ENCODE assay signal across 20 cellular contexts in the genomic region with DNA sequence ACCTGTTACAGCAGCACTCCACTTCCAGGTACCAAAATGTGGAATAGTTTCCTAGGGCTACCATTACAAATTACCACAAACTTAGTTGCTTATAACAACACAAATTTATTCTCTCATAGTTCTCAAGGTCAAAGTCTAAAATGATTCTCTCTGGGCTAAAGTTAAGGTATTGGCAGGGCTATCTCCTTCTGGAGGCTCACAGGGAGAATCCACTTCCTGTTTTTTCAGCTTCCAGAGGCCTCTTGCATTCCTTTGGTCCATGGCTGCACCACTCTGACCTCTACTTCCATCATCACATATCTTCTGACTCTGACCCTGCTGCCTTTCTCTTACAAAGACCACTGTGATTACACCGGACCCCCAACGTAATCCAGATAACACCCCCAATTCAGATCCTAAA. TPM values are rescaled to one million over a fixed set of nuclear protein-coding genes. Genes with fewer than 3 reads are reported as not detected.
DNase-seq lines count a peak whose midpoint lies in the region; ATAC-seq, FAIRE-seq and TF ChIP-seq lines count a peak whose summit lies in the region.
"Had no signal": no experiment of that assay in that cellular context is flagged by ENCODE, and none has a peak within 500 bp of the region (broad histone marks: within the 10 kb centered on the region; RNA-seq: fewer than 3 reads in every experiment).

No MANE protein-coding gene starts in this region.

- POLR2A ChIA-PET in OCI-LY7 (lab: Charles Lee), result interaction anchor here (0.9 to 1.3 kb wide), 2 partner anchors 14 to 198 kb away, joined by 3 read pairs; no protein-coding TSS in a partner anchor
- POLR2A ChIA-PET in K562 (lab: Yijun Ruan, JAX), result no interaction called here

- H3K9me3 Mint-ChIP-seq in neural crest cell, result peaks cover 7% of the 10 kb centered on the region
- H3K9me3 Mint-ChIP-seq: CD8-positive, alpha-beta T cell; GM23338 had no signal

- H3K27me3 ChIP-seq in K562 (ENCODE audit: control insufficient read depth in 2 of 2, insufficient read depth in 2 of 2, low read length in 2 of 2), result no peaks in the 10 kb centered on the region
- no peaks in the 10 kb centered on the region for H3K27me3 ChIP-seq in GM23248 (replicated peaks; ENCODE audit: insufficient read depth)
- no peaks in the 10 kb centered on the region for H3K27me3 ChIP-seq in effector memory CD4-positive, alpha-beta T cell (replicated peaks; ENCODE audit: control insufficient read depth, insufficient read depth, low read length, poor library complexity, severe bottlenecking)

- FAIRE-seq in K562 (lab: Jason Lieb, UNC), result no peak
- FAIRE-seq: GM12891 had no signal

- no peaks in the 10 kb centered on the region; the same call in 1 of the 2 replicates for H3K9me3 ChIP-seq in OCI-LY7 (ENCODE audit: low read length)
- H3K9me3 ChIP-seq in K562 (replicated peaks; ENCODE audit: control insufficient read depth, insufficient read depth, low read depth, low read length), result no peaks in the 10 kb centered on the region; the same call in 1 of the 2 replicates
- no peaks in the 10 kb centered on the region for H3K9me3 ChIP-seq in GM23248 (ENCODE audit: low read depth)
- H3K9me3 ChIP-seq in effector memory CD4-positive, alpha-beta T cell (ENCODE audit: control insufficient read depth, low read length), result no peaks in the 10 kb centered on the region
- H3K9me3 ChIP-seq: Caco-2, HAP-1 had no signal

- H3K79me2 ChIP-seq in OCI-LY7 (ENCODE audit: insufficient read depth, low read depth, low read length) (no peaks in the 10 kb centered on the region), K562 (ENCODE audit: control insufficient read depth, insufficient read depth, low read length) (no peaks in the 10 kb centered on the region), GM23248 (ENCODE audit: insufficient read depth) (no peaks in the 10 kb centered on the region)

- no peaks in the 10 kb centered on the region for H3K4me1 ChIP-seq in OCI-LY7 (ENCODE audit: insufficient read depth, low read length, poor library complexity, severe bottlenecking)
- no peaks in the 10 kb centered on the region for H3K4me1 ChIP-seq in K562 (replicated peaks in 1 of 2; ENCODE audit: control insufficient read depth in 2 of 2, insufficient read depth in 2 of 2, low read length in 2 of 2)
- no peaks in the 10 kb centered on the region for H3K4me1 ChIP-seq in GM23248 (ENCODE audit: insufficient read depth)
- H3K4me1 ChIP-seq in effector memory CD4-positive, alpha-beta T cell (ENCODE audit: control insufficient read depth, insufficient read depth, low read length, poor library complexity, severe bottlenecking), result no peaks in the 10 kb centered on the region
- H3K4me1 ChIP-seq: Caco-2, HAP-1 had no signal

- intact Hi-C loops in OCI-LY7 (cut with micrococcal nuclease; ENCODE audit: unreplicated experiment) (no loop called here), K562 (cut with micrococcal nuclease) (no loop called here)

- H3K4me1 Mint-ChIP-seq in neural crest cell, result no peaks in the 10 kb centered on the region

- H4K20me1 ChIP-seq in OCI-LY7 (ENCODE audit: insufficient read depth, low read length), result no peaks in the 10 kb centered on the region
- no peaks in the 10 kb centered on the region for H4K20me1 ChIP-seq in K562 (replicated peaks; ENCODE audit: control insufficient read depth, insufficient read depth, low read length)
- H4K20me1 ChIP-seq in GM23248 (ENCODE audit: insufficient read depth), result no peaks in the 10 kb centered on the region

- BruUV-seq in OCI-LY7 (replicated peaks; lab: Mats Ljungman, UMichigan) (no TSS peak), K562 (replicated peaks; lab: Mats Ljungman, UMichigan) (no TSS peak)

- H3K36me3 ChIP-seq in OCI-LY7 (ENCODE audit: insufficient read depth, low read length) (peaks cover under 1% of the 10 kb centered on the region; the same call in 1 of the 2 replicates), K562 (ENCODE audit: control insufficient read depth, insufficient read depth, low read length) (no peaks in the 10 kb centered on the region), GM23248 (ENCODE audit: low read depth) (no peaks in the 10 kb centered on the region)
- H3K36me3 ChIP-seq in effector memory CD4-positive, alpha-beta T cell (ENCODE audit: control insufficient read depth, insufficient read depth, low read length), result no peaks in the 10 kb centered on the region
- H3K36me3 ChIP-seq: HAP-1 had no signal

- H3K4me3 ChIP-seq in OCI-LY7 (ENCODE audit: low read depth, low read length, poor library complexity, severe bottlenecking) (no peak overlapping the region), K562 (no peak overlapping the region), GM23248 (no peak overlapping the region)
- H3K4me3 ChIP-seq in effector memory CD4-positive, alpha-beta T cell (ENCODE audit: insufficient read depth, low read depth, low read length, poor library complexity, severe bottlenecking), result no peak overlapping the region
- H3K4me3 ChIP-seq: GM23338, HAP-1 had no signal

- in situ Hi-C loops in K562 (cut with MboI) (no loop called here), GM23248 (cut with MboI) (no loop called here)

- TF ChIP-seq CTCF in OCI-LY7 (conservative IDR thresholded peaks at IDR 0.05; ENCODE audit: low read length) (no peak), K562 (IDR thresholded peaks at IDR 0.05 in 2 of 3, conservative IDR thresholded peaks at IDR 0.05 in 1 of 3; ENCODE audit: insufficient read depth in 2 of 3, low read depth in 1 of 3, low read length in 3 of 3) (no peak), neural crest cell (conservative IDR thresholded peaks at IDR 0.05) (no peak)

- ATAC-seq in K562, result no peak
- no peak for ATAC-seq in HG02623 (IDR thresholded peaks at IDR 0.05; ENCODE audit: unreplicated experiment)
- ATAC-seq: CD8-positive, alpha-beta T cell; GM23338 had no signal

- peak overlapping the region; percentile 85 for H3K27ac Mint-ChIP-seq in neural crest cell (ENCODE audit: unreplicated experiment)
- H3K27ac Mint-ChIP-seq: CD8-positive, alpha-beta T cell; GM23338 had no signal

- no peak for TF ChIP-seq RAD21 in K562 (CRISPR knock-in tag; conservative IDR thresholded peaks at IDR 0.05 in 1 of 2, IDR thresholded peaks at IDR 0.05 in 1 of 2)

- H3K9me2 ChIP-seq in OCI-LY7 (ENCODE audit: insufficient read depth, low read length) (no peaks in the 10 kb centered on the region), GM23248 (ENCODE audit: insufficient read depth) (no peaks in the 10 kb centered on the region)

- CTCF ChIA-PET in OCI-LY7 (lab: Charles Lee; ENCODE audit: unreplicated experiment), result no interaction called here
- CTCF ChIA-PET in K562 (lab: Yijun Ruan, JAX; ENCODE audit: low intra/inter-chr PET ratio), result no interaction called here

- H3K9ac ChIP-seq in K562 (ENCODE audit: insufficient read depth in 1 of 2, low read depth in 2 of 2, low read length in 2 of 2) (no peak overlapping the region), GM23248 (no peak overlapping the region)

- DNase-seq in OCI-LY7 (ENCODE audit: low spot score), result no peak
- DNase-seq in K562 (ENCODE audit: extremely low read depth in 1 of 4, low spot score in 3 of 4), result no peak
- no peak for DNase-seq in neural crest cell (ENCODE audit: low read depth, low spot score)
- DNase-seq in GM23248, result no peak
- no peak for DNase-seq in effector memory CD4-positive, alpha-beta T cell
- DNase-seq: C1 segment of cervical spinal cord; Caco-2; CD8-positive, alpha-beta T cell; DMS 273 treated with DMSO at 0.1 percent for 48 hours; DMS79; EL; GDM1 had no signal

- H3K27ac ChIP-seq in OCI-LY7 (ENCODE audit: low read depth, low read length, poor library complexity, severe bottlenecking), result no peak overlapping the region
- no peak overlapping the region for H3K27ac ChIP-seq in K562 (ENCODE audit: extremely low read depth, low read depth, low read length)
- H3K27ac ChIP-seq in GM23248, result no peak overlapping the region
- no peak overlapping the region for H3K27ac ChIP-seq in effector memory CD4-positive, alpha-beta T cell (ENCODE audit: insufficient read depth, low read length, poor library complexity, severe bottlenecking)

- no peak overlapping the region for H3K4me3 Mint-ChIP-seq in neural crest cell
- H3K4me3 Mint-ChIP-seq: CD8-positive, alpha-beta T cell; GM23338 had no signal

- WGBS in K562 (ENCODE audit: insufficient coverage, low coverage, missing lambda C conversion rate), result 0% methylated on average over 2 of the region's 2 CpGs
- WGBS in GM23248 (ENCODE audit: low coverage in 1 of 2, low lambda C conversion rate in 2 of 2, missing lambda C conversion rate in 2 of 2), 2 experiments, result 61 to 64% methylated on average over 2 of the region's 2 CpGs

- H3K4me2 ChIP-seq in OCI-LY7 (ENCODE audit: low read length) (no peak overlapping the region), K562 (ENCODE audit: insufficient read depth, low read length) (no peak overlapping the region), GM23248 (ENCODE audit: unreplicated experiment) (no peak overlapping the region)
- H3K4me2 ChIP-seq: GM23338 had no signal

- H2AFZ ChIP-seq in OCI-LY7 (ENCODE audit: low read length) (peak overlapping the region; percentile 4; the same call in 1 of the 2 replicates), K562 (ENCODE audit: low read depth, low read length) (no peak overlapping the region), GM23248 (no peak overlapping the region)
- H2AFZ ChIP-seq: GM23338 had no signal

- no peaks in the 10 kb centered on the region for H3K36me3 Mint-ChIP-seq in neural crest cell (ENCODE audit: low read depth)
- H3K36me3 Mint-ChIP-seq: CD8-positive, alpha-beta T cell had no signal

- no peaks in the 10 kb centered on the region for H3K27me3 Mint-ChIP-seq in neural crest cell (ENCODE audit: low read depth)

- TF ChIP-seq EP300 in K562 (IDR thresholded peaks at IDR 0.05; ENCODE audit: low read length), result no peak

- H3F3A ChIP-seq in GM23248 (ENCODE audit: insufficient read depth), result no peaks in the 10 kb centered on the region

- no peaks in the 10 kb centered on the region for H3K9me1 ChIP-seq in K562 (ENCODE audit: control insufficient read depth, insufficient read depth, low read length)

- TF ChIP-seq POLR2A in K562 (conservative IDR thresholded peaks at IDR 0.05), result no peak

RNA-seq across cellular contexts. Expression of a gene that starts 2.9 kb away (rescaled TPM):
- not detected in 2 replicates for total RNA-seq in OCI-LY7 (2014; rRNA removed; shearing (Covaris generic))
- total RNA-seq in OCI-LY7 (2022), result not detected in 2 replicates
- not detected in 2 replicates for total RNA-seq in K562 (2011; cell fraction: chromatin; rRNA removed; ENCODE audit: low replicate concordance)
- total RNA-seq in K562 (2011; cell fraction: nucleolus; rRNA removed), result not detected in 2 replicates
- not detected in 2 replicates for total RNA-seq in K562 (2011; cell fraction: nucleoplasm; rRNA removed)
- not detected in 2 replicates for total RNA-seq in K562 (2014; rRNA removed)
- total RNA-seq in K562 (2014; rRNA removed; fragmentation: Illumina TruSeq; extraction: Trizol), result not detected in 2 replicates
- not detected in 2 replicates for total RNA-seq in K562 (2015; rRNA removed; fragmentation: Illumina TruSeq; extraction: Trizol)
- total RNA-seq in K562 (2021), result not detected in 2 replicates
- polyA plus RNA-seq in K562 (2011; rRNA removed), result not detected in 2 replicates
- polyA plus RNA-seq in K562 (2011; cell fraction: cytosol; rRNA removed), result not detected in 2 replicates
- polyA plus RNA-seq in K562 (2011; cell fraction: nucleus; rRNA removed), result not detected in 2 replicates
- polyA plus RNA-seq in K562 (2012), result not detected in 2 replicates
- not detected in 2 replicates for polyA plus RNA-seq in K562 (2014; fragmentation: Illumina TruSeq; extraction: Trizol)
- polyA plus RNA-seq in K562 (2014; fragmentation: Nextera tagmentation; extraction: Ambion mirVana), result not detected
- polyA plus RNA-seq in K562 (2014; rRNA removed), result not detected in 2 replicates
- not detected in 2 replicates for polyA minus RNA-seq in K562 (2011; rRNA and poly(A)+ RNA removed)
- not detected in 2 replicates for polyA minus RNA-seq in K562 (2011; cell fraction: cytosol; rRNA and poly(A)+ RNA removed)
- not detected in 2 replicates for polyA minus RNA-seq in K562 (2011; cell fraction: nucleus; rRNA and poly(A)+ RNA removed)
- not detected in 2 replicates for total RNA-seq in neural crest cell
- total RNA-seq in GM23248 (2014; rRNA removed; shearing (Covaris generic)), result not detected in 2 replicates
- not detected in 2 replicates for polyA plus RNA-seq in GM23248 (2016; fragmentation: Nextera tagmentation; extraction: Ambion mirVana)
- total RNA-seq: A172; A673; Caco-2; CD8-positive, alpha-beta T cell; GM23338; H4 had no signal
- polyA plus RNA-seq: BJ had no signal
